Comparison of ENCODE assay signal across 24 cellular contexts in the genomic region with DNA sequence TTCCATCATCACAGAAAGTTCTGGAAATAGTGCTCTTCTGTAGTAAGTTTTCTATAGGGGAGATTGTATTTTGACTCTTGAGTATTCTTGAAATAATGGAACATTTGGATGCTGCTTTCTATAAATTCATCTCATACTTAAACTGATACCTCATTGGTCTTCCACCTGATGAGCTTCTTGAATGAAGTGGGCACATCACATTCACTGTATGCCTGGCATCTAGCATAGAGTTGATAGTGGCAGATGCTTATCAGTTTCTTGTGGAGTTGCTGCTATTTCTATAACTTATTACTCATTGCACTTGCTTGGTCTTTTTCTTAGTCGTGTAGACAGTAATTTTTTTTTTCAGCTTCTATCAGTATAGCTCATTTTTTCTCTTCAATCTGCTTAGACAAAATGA. TPM values are rescaled to one million over a fixed set of nuclear protein-coding genes. Genes with fewer than 3 reads are reported as not detected.
DNase-seq lines count a peak whose midpoint lies in the region; ATAC-seq, FAIRE-seq and TF ChIP-seq lines count a peak whose summit lies in the region.
"Had no signal": no experiment of that assay in that cellular context is flagged by ENCODE, and none has a peak within 500 bp of the region (broad histone marks: within the 10 kb centered on the region; RNA-seq: fewer than 3 reads in every experiment).

No MANE protein-coding gene starts in this region.

- H2AFZ ChIP-seq in endothelial cell of umbilical vein (ENCODE audit: low read depth, low read length), result no peak overlapping the region
- H2AFZ ChIP-seq: GM23338 had no signal

- H3K9me3 ChIP-seq in A549 (no peaks in the 10 kb centered on the region), RWPE2 (ENCODE audit: severe bottlenecking) (no peaks in the 10 kb centered on the region), endothelial cell of umbilical vein (replicated peaks; ENCODE audit: control insufficient read depth, insufficient read depth, low read length) (no peaks in the 10 kb centered on the region)
- H3K9me3 ChIP-seq: BLaER1 had no signal

- POLR2A ChIA-PET in A549 (lab: Yijun Ruan, JAX), result interaction anchor here (0.6 to 1.0 kb wide), 2 partner anchors 11 to 33 kb away, joined by 3 read pairs; no protein-coding TSS in a partner anchor
- POLR2A ChIA-PET in endothelial cell of umbilical vein (lab: Charles Lee), result no interaction called here

- DNase-seq in A549 (ENCODE audit: low read depth in 1 of 2, low spot score in 1 of 2) (no peak), GM12892 (ENCODE audit: insufficient read length) (no peak), RWPE2 (ENCODE audit: low spot score) (no peak), endothelial cell of umbilical vein (ENCODE audit: low read depth, low spot score) (no peak), foreskin fibroblast (no peak)
- DNase-seq: CD4-positive, alpha-beta T cell; COR-L47; DMS79; HCEC 1CT; NCI-H1105; NCI-H2081; NCI-H2171; NCI-H345; NCI-H524 treated with DMSO at 0.1 percent for 48 hours; NCI-H82; Right ventricle myocardium superior had no signal

- no peak for TF ChIP-seq POLR2A in A549 (IDR thresholded peaks at IDR 0.05; ENCODE audit: low read length)
- no peak for TF ChIP-seq POLR2A in GM12892 (IDR thresholded peaks at IDR 0.05; ENCODE audit: low read depth, low read length)
- TF ChIP-seq POLR2A in endothelial cell of umbilical vein (IDR thresholded peaks at IDR 0.05; ENCODE audit: low read depth, low read length), result no peak

- no peak for TF ChIP-seq RAD21 in A549 (conservative IDR thresholded peaks at IDR 0.05 in 1 of 2, IDR thresholded peaks at IDR 0.05 in 1 of 2)

- dilution Hi-C loops in endothelial cell of umbilical vein (cut with MboI; ENCODE audit: extremely low pct_ligation_motif_present, low sequenced_read_pairs), result no loop called here

- no peak overlapping the region for H3K9ac ChIP-seq in endothelial cell of umbilical vein (replicated peaks; ENCODE audit: extremely low read depth, insufficient read depth, low read length)
- H3K9ac ChIP-seq: BLaER1 had no signal

- H3K4me3 ChIP-seq in A549, result no peak overlapping the region
- H3K4me3 ChIP-seq in RWPE2 (ENCODE audit: severe bottlenecking), result no peak overlapping the region
- H3K4me3 ChIP-seq in endothelial cell of umbilical vein (replicated peaks in 1 of 3; ENCODE audit: insufficient read depth in 1 of 3, low read depth in 1 of 3, low read length in 3 of 3), result no peak overlapping the region
- H3K4me3 ChIP-seq in foreskin fibroblast (ENCODE audit: low read depth in 1 of 2, low read length in 2 of 2), result no peak overlapping the region
- H3K4me3 ChIP-seq: BLaER1, GM23338, K562 had no signal

- H3K27me3 ChIP-seq in RWPE2 (ENCODE audit: insufficient read depth, poor library complexity, severe bottlenecking) (no peaks in the 10 kb centered on the region), endothelial cell of umbilical vein (ENCODE audit: control insufficient read depth in 2 of 2, insufficient read depth in 2 of 2, low read length in 2 of 2) (no peaks in the 10 kb centered on the region)
- H3K27me3 ChIP-seq: BLaER1 had no signal

- peaks cover 14% of the 10 kb centered on the region for H3K36me3 ChIP-seq in RWPE2 (ENCODE audit: low read depth)
- H3K36me3 ChIP-seq in endothelial cell of umbilical vein (ENCODE audit: control insufficient read depth in 2 of 2, extremely low read depth in 1 of 2, insufficient read depth in 2 of 2, low read length in 2 of 2), result peaks cover 0 to 2% of the 10 kb centered on the region in 2 experiments

- ATAC-seq in A549 (no peak), RWPE2 (ENCODE audit: low read depth) (no peak), HG03135 (IDR thresholded peaks at IDR 0.05; ENCODE audit: unreplicated experiment) (no peak), HG03095 (IDR thresholded peaks at IDR 0.05; ENCODE audit: unreplicated experiment) (no peak)
- ATAC-seq: GM23338, HepG2, K562 had no signal

- intact Hi-C loops in endothelial cell of umbilical vein (cut with micrococcal nuclease), result no loop called here

- H3K79me2 ChIP-seq in endothelial cell of umbilical vein (ENCODE audit: control insufficient read depth, insufficient read depth, low read length), result peaks cover 78% of the 10 kb centered on the region

- 5% methylated on average over 1 of the region's 1 CpG for WGBS in A549 (ENCODE audit: missing lambda C conversion rate)

- CTCF ChIA-PET in A549 (lab: Yijun Ruan, JAX), result interaction anchor here (1.1 to 2.1 kb wide), 3 partner anchors 9 to 123 kb away, joined by 3 to 6 read pairs (median 4); no protein-coding TSS in a partner anchor
- CTCF ChIA-PET in endothelial cell of umbilical vein (lab: Charles Lee), result interaction anchor here (0.7 to 2.5 kb wide), 2 partner anchors 11 to 12 kb away, joined by 3 to 7 read pairs; no protein-coding TSS in a partner anchor

- peak overlapping the region; percentile 77 to 82 for H3K27ac ChIP-seq in A549
- peak overlapping the region; percentile 94 for H3K27ac ChIP-seq in RWPE2 (ENCODE audit: poor library complexity, severe bottlenecking)
- no peak overlapping the region for H3K27ac ChIP-seq in endothelial cell of umbilical vein (ENCODE audit: insufficient read depth, low read depth, low read length)
- H3K27ac ChIP-seq: BLaER1, HL-60 had no signal

- FAIRE-seq in A549 (lab: Jason Lieb, UNC), result no peak
- FAIRE-seq in GM12892 (lab: Jason Lieb, UNC), result peak; percentile 48
- FAIRE-seq in endothelial cell of umbilical vein (lab: Jason Lieb, UNC), result no peak
- FAIRE-seq: GM18507, HepG2, K562 had no signal

- H3K4me1 ChIP-seq in A549 (peaks cover 78% of the 10 kb centered on the region), RWPE2 (ENCODE audit: insufficient read depth, poor library complexity, severe bottlenecking) (peaks cover 54% of the 10 kb centered on the region), endothelial cell of umbilical vein (ENCODE audit: control insufficient read depth, extremely low read depth, insufficient read depth, low read length) (peaks cover 31% of the 10 kb centered on the region)

- H3K4me2 ChIP-seq in A549, result peak overlapping the region; percentile 72
- no peak overlapping the region for H3K4me2 ChIP-seq in endothelial cell of umbilical vein (ENCODE audit: insufficient read depth, low read length)
- H3K4me2 ChIP-seq: BLaER1, GM23338 had no signal

- TF ChIP-seq EP300 in A549 (IDR thresholded peaks at IDR 0.05), result no peak

- H3K9me1 ChIP-seq in endothelial cell of umbilical vein (replicated peaks; ENCODE audit: control insufficient read depth, extremely low read depth, insufficient read depth, low read length), result no peaks in the 10 kb centered on the region

- peaks cover 18% of the 10 kb centered on the region for H4K20me1 ChIP-seq in endothelial cell of umbilical vein (replicated peaks; ENCODE audit: control insufficient read depth, extremely low read depth, insufficient read depth, low read length)

- BruUV-seq in endothelial cell of umbilical vein (replicated peaks; lab: Mats Ljungman, UMichigan), result no TSS peak

- TF ChIP-seq CTCF in A549 (IDR thresholded peaks at IDR 0.05), result no peak
- no peak for TF ChIP-seq CTCF in RWPE2 (IDR thresholded peaks at IDR 0.05; ENCODE audit: poor library complexity, severe bottlenecking)
- TF ChIP-seq CTCF in endothelial cell of umbilical vein (IDR thresholded peaks at IDR 0.05; ENCODE audit: extremely low read depth in 1 of 2, insufficient read depth in 1 of 2, low read depth in 1 of 2, low read length in 2 of 2), result no peak
- TF ChIP-seq CTCF in foreskin fibroblast (IDR thresholded peaks at IDR 0.05; ENCODE audit: low read depth, low read length), result no peak

TF ChIP-seq in A549, 52 proteins besides CTCF, POLR2A, EP300 and RAD21 (continues in another document):
- TF ChIP-seq SREBF2 (IDR thresholded peaks at IDR 0.05), result no peak
- TF ChIP-seq JUNB (IDR thresholded peaks at IDR 0.05), result no peak
- TF ChIP-seq BCL3 (IDR thresholded peaks at IDR 0.05), result no peak
- no peak for TF ChIP-seq FOSB (CRISPR knock-in tag; IDR thresholded peaks at IDR 0.05)

TF ChIP-seq in endothelial cell of umbilical vein, 7 proteins besides CTCF, POLR2A, EP300 and RAD21:
- no peak for TF ChIP-seq POLR2AphosphoS5 (IDR thresholded peaks at IDR 0.05; ENCODE audit: insufficient read depth, low read depth, low read length)
- TF ChIP-seq MAX (IDR thresholded peaks at IDR 0.05; ENCODE audit: insufficient read depth, insufficient read length), result no peak
- TF ChIP-seq JUN (IDR thresholded peaks at IDR 0.05; ENCODE audit: borderline replicate concordance, insufficient read depth, insufficient read length, low read depth), result no peak
- peak; percentile 21 for TF ChIP-seq GATA2 (IDR thresholded peaks at IDR 0.05; ENCODE audit: insufficient read depth, insufficient read length, low read depth, low read length)
- no peak for TF ChIP-seq FOS (IDR thresholded peaks at IDR 0.05; ENCODE audit: borderline replicate concordance, insufficient read depth, low read length)
- no peak for TF ChIP-seq MYC (IDR thresholded peaks at IDR 0.05; ENCODE audit: low read depth, low read length)
- TF ChIP-seq EZH2 (IDR thresholded peaks at IDR 0.05; ENCODE audit: borderline replicate concordance, low read depth, low read length, severe bottlenecking), result no peak

RNA-seq across cellular contexts. Expression of gene ATXN10, which starts 5.4 kb away (rescaled TPM):
- polyA plus RNA-seq in A549 (2011; rRNA removed), result 281 and 378 TPM in 2 replicates
- 103 and 107 TPM in 2 replicates for polyA plus RNA-seq in A549 (2012; cell fraction: cytosol; rRNA removed)
- polyA plus RNA-seq in A549 (2012; cell fraction: nucleus; rRNA removed), result 24.1 and 54.9 TPM in 2 replicates
- 126 to 142 TPM (median 129 TPM) in 3 replicates for polyA plus RNA-seq in A549 (2017; fragmentation: RNase III; extraction: RNeasy Plus Mini Kit Qiagen cat#74134 plus additional on column Dnase treatment)
- polyA minus RNA-seq in A549 (2011; rRNA and poly(A)+ RNA removed), result 298 and 349 TPM in 2 replicates
- polyA plus RNA-seq in GM12892 (2012; ENCODE audit: missing spikeins), result 171 TPM
- total RNA-seq in endothelial cell of umbilical vein, result 91.9 and 107 TPM in 2 replicates
- 48.5 and 73.2 TPM in 2 replicates for polyA plus RNA-seq in endothelial cell of umbilical vein
- polyA plus RNA-seq in endothelial cell of umbilical vein (2011; cell fraction: cytosol; rRNA removed), result 108 and 118 TPM in 2 replicates
- 61.4 and 67.8 TPM in 2 replicates for polyA plus RNA-seq in endothelial cell of umbilical vein (2011; cell fraction: nucleus; rRNA removed)
- 95.3 and 134 TPM in 2 replicates for polyA plus RNA-seq in endothelial cell of umbilical vein (2012)
- 222 and 286 TPM in 2 replicates for polyA minus RNA-seq in endothelial cell of umbilical vein
- 42.4 TPM for polyA minus RNA-seq in endothelial cell of umbilical vein (2011; cell fraction: cytosol; rRNA and poly(A)+ RNA removed)
- polyA minus RNA-seq in endothelial cell of umbilical vein (2011; cell fraction: nucleus; rRNA and poly(A)+ RNA removed), result 67.5 and 93.3 TPM in 2 replicates
